ENCODE assay signal across 27 cellular contexts in the genomic region with DNA sequence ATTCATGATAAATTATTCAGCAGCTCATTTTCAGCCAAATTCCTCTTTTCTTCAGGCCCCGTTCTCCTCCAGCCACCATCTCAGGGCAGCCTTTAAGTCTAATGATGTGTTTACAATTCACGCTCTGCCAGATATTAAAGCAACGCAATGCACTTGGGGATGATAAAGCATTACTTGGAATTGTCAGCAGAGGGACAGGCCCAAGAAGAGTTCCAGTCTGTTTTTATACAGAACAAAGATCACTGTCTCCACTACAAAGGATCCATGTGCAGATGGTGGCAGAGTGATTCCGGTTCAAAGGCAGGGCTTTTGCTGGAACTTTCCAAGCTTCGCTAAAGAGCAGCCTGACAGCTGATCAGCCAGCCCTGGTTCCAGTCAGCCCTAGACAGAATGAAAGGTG. TPM values are rescaled to one million over a fixed set of nuclear protein-coding genes. Genes with fewer than 3 reads are reported as not detected.
DNase-seq lines count a peak whose midpoint lies in the region; ATAC-seq and TF ChIP-seq lines count a peak whose summit lies in the region.
"Had no signal": no experiment of that assay in that cellular context is flagged by ENCODE, and none has a peak within 500 bp of the region (broad histone marks: within the 10 kb centered on the region; RNA-seq: fewer than 3 reads in every experiment).

No MANE protein-coding gene starts in this region.

- H3K27me3 Mint-ChIP-seq in nephron (ENCODE audit: low read depth): peaks cover 10% of the 10 kb centered on the region

- no peaks in the 10 kb centered on the region for H3K9me3 ChIP-seq in cardiac muscle cell (ENCODE audit: low read depth)
- H3K9me3 ChIP-seq in heart left ventricle: no peaks in the 10 kb centered on the region
- H3K9me3 ChIP-seq: gastroesophageal sphincter, Peyer's patch, right atrium auricular region had no signal

- no peaks in the 10 kb centered on the region for H3K4me1 Mint-ChIP-seq in nephron
- H3K4me1 Mint-ChIP-seq: brain had no signal

- H3K27me3 ChIP-seq in cardiac muscle cell (peaks cover 7% of the 10 kb centered on the region), heart left ventricle (no peaks in the 10 kb centered on the region)
- H3K27me3 ChIP-seq: dorsolateral prefrontal cortex, gastroesophageal sphincter, Peyer's patch, right atrium auricular region had no signal

- H3K27ac ChIP-seq in cardiac muscle cell (no peak overlapping the region), heart left ventricle (no peak overlapping the region), VCaP (no peak overlapping the region)
- H3K27ac ChIP-seq: gastroesophageal sphincter, Peyer's patch, right atrium auricular region had no signal

- no peak for TF ChIP-seq POLR2A in heart left ventricle (IDR thresholded peaks at IDR 0.05)

- H3K9me3 Mint-ChIP-seq in nephron: no peaks in the 10 kb centered on the region
- H3K9me3 Mint-ChIP-seq: activated CD4-positive, alpha-beta memory T cell treated with anti-CD3 and anti-CD28 coated beads for 36 hours; CD8-positive, alpha-beta T cell had no signal

- DNase-seq in cardiac muscle cell (ENCODE audit: low read depth in 1 of 2, low spot score in 1 of 2) (no peak), heart left ventricle (no peak), GM19238 (ENCODE audit: insufficient read length, low spot score) (no peak), NCI-H2029 (lab: John Stamatoyannopoulos, UW) (no peak)
- DNase-seq: activated CD4-positive, alpha-beta memory T cell treated with anti-CD3 and anti-CD28 coated beads for 36 hours; activated CD4-positive, alpha-beta T cell treated with anti-CD3 and anti-CD28 coated beads for 1 hour; activated naive CD4-positive, alpha-beta T cell treated with Interleukin-2 at 50 U/mL for 16 hours; CD8-positive, alpha-beta T cell; dorsolateral prefrontal cortex; hippocampal formation; left colon; mammary epithelial cell; MV-4-11; NCI-H146; NCI-H2171 treated with DMSO at 0.1 percent for 48 hours; Peyer's patch; posterior cingulate gyrus; SHP77 treated with DMSO at 0.1 percent for 48 hours; stimulated activated CD4-positive, alpha-beta T cell treated with anti-CD3 and anti-CD28 coated beads, Interleukin-2, amount 100 ng/mL, for 24 hours; stimulated activated naive CD8-positive, alpha-beta T cell treated with anti-CD3 and anti-CD28 coated beads, Interleukin-15, Interleukin-2, amounts not matched to agents 100 U/mL and 50 U/mL, for 24 hours had no signal

- H3K4me3 Mint-ChIP-seq in nephron: no peak overlapping the region
- H3K4me3 Mint-ChIP-seq: activated CD4-positive, alpha-beta memory T cell treated with anti-CD3 and anti-CD28 coated beads for 36 hours; brain; CD8-positive, alpha-beta T cell; GM23338 had no signal

- intact Hi-C loops in heart left ventricle (cut with DNase I): loop anchor here in 1 of 10 donors (5.0 kb wide), 1 partner anchor 102 kb away; no protein-coding TSS in a partner anchor

- H3K4me3 ChIP-seq in cardiac muscle cell (no peak overlapping the region), heart left ventricle (no peak overlapping the region)
- H3K4me3 ChIP-seq: dorsolateral prefrontal cortex, gastroesophageal sphincter, GM23338, Peyer's patch, right atrium auricular region had no signal

- H3K4me1 ChIP-seq in cardiac muscle cell (ENCODE audit: low read depth) (no peaks in the 10 kb centered on the region), heart left ventricle (no peaks in the 10 kb centered on the region)
- H3K4me1 ChIP-seq: gastroesophageal sphincter, Peyer's patch, right atrium auricular region had no signal

- H3K36me3 ChIP-seq in cardiac muscle cell (no peaks in the 10 kb centered on the region), heart left ventricle (no peaks in the 10 kb centered on the region)
- H3K36me3 ChIP-seq: gastroesophageal sphincter, Peyer's patch, right atrium auricular region had no signal

- TF ChIP-seq CTCF in cardiac muscle cell (IDR thresholded peaks at IDR 0.05; ENCODE audit: low read depth, low read length): peak; percentile 5
- TF ChIP-seq CTCF in heart left ventricle (IDR thresholded peaks at IDR 0.05): no peak
- TF ChIP-seq CTCF in VCaP (conservative IDR thresholded peaks at IDR 0.05): peak; percentile 58
- TF ChIP-seq CTCF in nephron (IDR thresholded peaks at IDR 0.05; ENCODE audit: unreplicated experiment in 3 of 3): peak in 2 of 3 experiments; percentile 14 to 25

- ATAC-seq in heart left ventricle (no peak), GM19023 (IDR thresholded peaks at IDR 0.05; ENCODE audit: unreplicated experiment) (no peak)
- ATAC-seq: CD8-positive, alpha-beta T cell; gastroesophageal sphincter; GM23338; left colon; stimulated activated naive CD8-positive, alpha-beta T cell treated with anti-CD3 and anti-CD28 coated beads, Interleukin-15, Interleukin-2, amounts not matched to agents 100 U/mL and 50 U/mL, for 24 hours had no signal

- H3K27ac Mint-ChIP-seq in nephron: no peak overlapping the region
- H3K27ac Mint-ChIP-seq: activated CD4-positive, alpha-beta memory T cell treated with anti-CD3 and anti-CD28 coated beads for 36 hours; brain; CD8-positive, alpha-beta T cell; GM23338 had no signal

- 75 to 82% (median 77%) methylated on average over 5 of the region's 5 CpGs for WGBS in heart left ventricle, 4 donors

- H3K36me3 Mint-ChIP-seq in nephron (ENCODE audit: low read depth): no peaks in the 10 kb centered on the region
- H3K36me3 Mint-ChIP-seq: activated CD4-positive, alpha-beta memory T cell treated with anti-CD3 and anti-CD28 coated beads for 36 hours; brain; CD8-positive, alpha-beta T cell had no signal

RNA-seq across cellular contexts. Expression of gene GALNT18, which starts 13.7 kb away (rescaled TPM):
- total RNA-seq in cardiac muscle cell: 2.2 and 3.4 TPM in 2 replicates
- polyA plus RNA-seq in cardiac muscle cell: 0.70 and 2.1 TPM in 2 replicates
- total RNA-seq in heart left ventricle: 10 to 100 TPM; 10.5 to 31.8 (median 17.3) TPM
- polyA plus RNA-seq in heart left ventricle: 10 to 100 TPM in 1 of 2 donors, 1 to 10 TPM in 1; 9.0 to 29.4 TPM
- total RNA-seq: CD8-positive, alpha-beta T cell had no signal

Comparison
In these comparisons a context has a peak if more than half of its experiments do, and no peak if none do; other contexts are left out.
1. CTCF ChIP-seq: peak in cardiac muscle cell (single experiment), VCaP (single experiment) and nephron (2 of 3); none in heart left ventricle (0 of 12).